Comparison of ENCODE assay signal across 14 cellular contexts in the genomic region with DNA sequence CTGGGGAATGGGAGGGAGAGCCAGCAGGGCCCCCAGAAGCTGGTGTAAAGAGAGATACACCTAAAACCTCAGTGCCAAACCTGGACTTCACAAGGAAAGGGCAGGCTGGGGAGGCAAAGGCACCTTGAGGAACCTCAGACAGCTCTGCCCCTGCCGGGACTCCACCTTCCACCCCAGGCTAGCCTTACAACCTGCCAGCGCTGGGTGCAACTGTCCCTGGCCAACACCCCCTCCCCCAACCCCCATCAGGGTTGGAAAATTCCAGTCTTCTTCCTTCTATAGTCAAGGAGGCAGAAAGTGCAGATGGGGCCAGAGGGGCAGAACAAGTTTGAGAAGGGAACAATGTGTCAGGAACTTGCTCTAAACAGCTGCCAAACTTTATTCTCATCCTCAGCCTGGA. TPM values are rescaled to one million over a fixed set of nuclear protein-coding genes. Genes with fewer than 3 reads are reported as not detected.
"Had no signal": no experiment of that assay in that cellular context is flagged by ENCODE, and none has a peak within 500 bp of the region (broad histone marks: within the 10 kb centered on the region; RNA-seq: fewer than 3 reads in every experiment).

No MANE protein-coding gene starts in this region.

- H3K9me3 ChIP-seq: adrenal gland, neutrophil, testis had no signal

- H3K4me3 ChIP-seq: adrenal gland, testis had no signal

- ATAC-seq: foreskin keratinocyte; left colon; naive thymus-derived CD4-positive, alpha-beta T cell; stimulated activated naive CD8-positive, alpha-beta T cell treated with anti-CD3 and anti-CD28 coated beads, Interleukin-15, Interleukin-2, amounts not matched to agents 100 U/mL and 50 U/mL, for 24 hours; WTC11 had no signal

- DNase-seq: activated CD4-positive, alpha-beta memory T cell treated with anti-CD3 and anti-CD28 coated beads, Interleukin-2, amount 10 ng/mL, durations not matched to agents 7 days and 5 days; activated CD4-positive, alpha-beta T cell treated with anti-CD3 and anti-CD28 coated beads for 4 hours; activated naive CD4-positive, alpha-beta T cell treated with anti-CD3 and anti-CD28 coated beads, Interleukin-2, amount 50 U/mL, for 16 hours; activated T-cell treated with anti-CD3 and anti-CD28 coated beads, Interleukin-2, amount 50 U/mL, for 24 hours; adrenal gland; foreskin keratinocyte; naive thymus-derived CD4-positive, alpha-beta T cell; stimulated activated naive CD8-positive, alpha-beta T cell treated with anti-CD3 and anti-CD28 coated beads, Interleukin-15, Interleukin-2, amounts not matched to agents 100 U/mL and 50 U/mL, for 24 hours had no signal

- H3K4me1 ChIP-seq: foreskin keratinocyte had no signal

- H3K36me3 ChIP-seq: adrenal gland, neutrophil had no signal

- H3K27ac ChIP-seq: adrenal gland, foreskin keratinocyte, neutrophil, testis had no signal

- H3K27me3 ChIP-seq: testis had no signal

RNA-seq across cellular contexts. Expression of gene YBX2, which starts 2.2 kb away (rescaled TPM):
- total RNA-seq: mononuclear cell, ureter had no signal
- polyA plus RNA-seq: naive thymus-derived CD4-positive, alpha-beta T cell had no signal

RNA-seq across cellular contexts. Expression of gene SLC2A4, which starts 10.7 kb away (rescaled TPM):
- total RNA-seq: activated CD4-positive, alpha-beta memory T cell treated with anti-CD3 and anti-CD28 coated beads, Interleukin-2, amount 10 ng/mL, durations not matched to agents 7 days and 5 days; mononuclear cell; naive thymus-derived CD4-positive, alpha-beta T cell had no signal
- polyA plus RNA-seq: naive thymus-derived CD4-positive, alpha-beta T cell had no signal
